In the genomic region with DNA sequence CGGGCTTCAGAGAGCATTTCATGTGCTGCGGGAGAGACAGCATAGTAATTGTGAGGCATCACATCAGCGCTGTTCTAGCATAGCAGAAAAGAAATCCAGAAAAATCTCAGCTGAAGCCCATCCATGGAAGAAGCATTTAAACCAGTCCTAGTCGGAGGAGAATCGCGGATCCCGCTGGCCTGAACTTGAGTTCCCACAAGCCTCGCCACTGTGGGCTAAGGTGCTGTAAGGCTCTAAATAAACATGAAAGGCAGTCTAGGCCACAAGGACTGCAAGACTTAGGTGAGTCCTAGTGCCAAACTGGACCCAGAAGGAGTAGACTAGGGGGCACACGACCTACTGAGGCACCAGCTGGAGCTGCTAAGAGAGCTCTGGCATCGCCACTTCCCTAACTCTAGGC, we compare ENCODE assay signal across 1 cellular context.
TF ChIP-seq lines count a peak whose summit lies in the region.

No MANE protein-coding gene starts in this region.

TF ChIP-seq in IMR-90, 13 proteins besides CTCF, POLR2A, EP300 and RAD21:
- TF ChIP-seq, protein P1, sequence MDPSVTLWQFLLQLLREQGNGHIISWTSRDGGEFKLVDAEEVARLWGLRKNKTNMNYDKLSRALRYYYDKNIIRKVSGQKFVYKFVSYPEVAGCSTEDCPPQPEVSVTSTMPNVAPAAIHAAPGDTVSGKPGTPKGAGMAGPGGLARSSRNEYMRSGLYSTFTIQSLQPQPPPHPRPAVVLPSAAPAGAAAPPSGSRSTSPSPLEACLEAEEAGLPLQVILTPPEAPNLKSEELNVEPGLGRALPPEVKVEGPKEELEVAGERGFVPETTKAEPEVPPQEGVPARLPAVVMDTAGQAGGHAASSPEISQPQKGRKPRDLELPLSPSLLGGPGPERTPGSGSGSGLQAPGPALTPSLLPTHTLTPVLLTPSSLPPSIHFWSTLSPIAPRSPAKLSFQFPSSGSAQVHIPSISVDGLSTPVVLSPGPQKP (IDR thresholded peaks at IDR 0.05; ENCODE audit: borderline replicate concordance, low read depth, low read length): no peak
- TF ChIP-seq MXI1 (IDR thresholded peaks at IDR 0.05; ENCODE audit: borderline replicate concordance, low read depth, low read length) (no peak), NFE2L2 (IDR thresholded peaks at IDR 0.05; ENCODE audit: low read depth, low read length) (no peak), MAZ (IDR thresholded peaks at IDR 0.05; ENCODE audit: borderline replicate concordance, low read depth, low read length) (no peak), MAFK (IDR thresholded peaks at IDR 0.05; ENCODE audit: low read depth, low read length) (no peak), RFX5 (IDR thresholded peaks at IDR 0.05; ENCODE audit: low read depth, low read length) (no peak), FOS (IDR thresholded peaks at IDR 0.05; ENCODE audit: low read depth, low read length) (no peak), RCOR1 (IDR thresholded peaks at IDR 0.05; ENCODE audit: insufficient replicate concordance, low read length) (no peak), SMC3 (IDR thresholded peaks at IDR 0.05; ENCODE audit: low read depth, low read length) (no peak), CHD1 (IDR thresholded peaks at IDR 0.05; ENCODE audit: low read depth, low read length) (no peak), CEBPB (IDR thresholded peaks at IDR 0.05; ENCODE audit: low read depth, low read length) (no peak)
- TF ChIP-seq, protein P2, sequence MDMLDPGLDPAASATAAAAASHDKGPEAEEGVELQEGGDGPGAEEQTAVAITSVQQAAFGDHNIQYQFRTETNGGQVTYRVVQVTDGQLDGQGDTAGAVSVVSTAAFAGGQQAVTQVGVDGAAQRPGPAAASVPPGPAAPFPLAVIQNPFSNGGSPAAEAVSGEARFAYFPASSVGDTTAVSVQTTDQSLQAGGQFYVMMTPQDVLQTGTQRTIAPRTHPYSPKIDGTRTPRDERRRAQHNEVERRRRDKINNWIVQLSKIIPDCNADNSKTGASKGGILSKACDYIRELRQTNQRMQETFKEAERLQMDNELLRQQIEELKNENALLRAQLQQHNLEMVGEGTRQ (IDR thresholded peaks at IDR 0.05; ENCODE audit: low read depth, low read length): no peak
TF ChIP-seq in IMR-90: peak in this region for 0.
